Comparison of ENCODE assay signal across 8 cellular contexts in genomic region chr2:30266051-30266621, GRCh38. TPM values are rescaled to one million over a fixed set of nuclear protein-coding genes. Genes with fewer than 3 reads are reported as not detected.
DNase-seq lines count a peak whose midpoint lies in the region; ATAC-seq and TF ChIP-seq lines count a peak whose summit lies in the region.

No MANE protein-coding gene starts in this region.

- H3K27me3 ChIP-seq in naive thymus-derived CD4-positive, alpha-beta T cell (ENCODE audit: control insufficient read depth in 2 of 2, insufficient read depth in 2 of 2, low read length in 2 of 2) = no peaks in the 10 kb centered on the region

- peak overlapping the region; percentile 82 for H3K27ac ChIP-seq in naive thymus-derived CD4-positive, alpha-beta T cell (ENCODE audit: low read depth, low read length)

- CTCF ChIA-PET in naive thymus-derived CD4-positive, alpha-beta T cell (lab: Charles Lee) = interaction anchor here (0.6 to 3.5 kb wide), 13 partner anchors 8 to 210 kb away, joined by 3 to 17 read pairs (median 4); no protein-coding TSS in a partner anchor

- H3K27me3 Mint-ChIP-seq in activated naive CD8-positive, alpha-beta T cell = no peaks in the 10 kb centered on the region
- no peaks in the 10 kb centered on the region for H3K27me3 Mint-ChIP-seq in naive thymus-derived CD4-positive, alpha-beta T cell

- H3K36me3 Mint-ChIP-seq in activated naive CD8-positive, alpha-beta T cell = peaks cover 9% of the 10 kb centered on the region
- peaks cover 0 to 37% (median 13%) of the 10 kb centered on the region in 5 donors for H3K36me3 Mint-ChIP-seq in naive thymus-derived CD4-positive, alpha-beta T cell

- H3K9me3 Mint-ChIP-seq in activated naive CD8-positive, alpha-beta T cell (ENCODE audit: low read depth) = no peaks in the 10 kb centered on the region
- peaks cover 0 to 11% (median 0%) of the 10 kb centered on the region in 11 donors for H3K9me3 Mint-ChIP-seq in naive thymus-derived CD4-positive, alpha-beta T cell

- POLR2A ChIA-PET in naive thymus-derived CD4-positive, alpha-beta T cell (lab: Charles Lee) = interaction anchor here (0.5 to 42.6 kb wide), 21 partner anchors 9 to 210 kb away, joined by 3 to 901 read pairs (median 5); partner anchors contain the start of gene LBH

- peak overlapping the region; percentile 84 for H3K4me3 Mint-ChIP-seq in activated naive CD8-positive, alpha-beta T cell
- H3K4me3 Mint-ChIP-seq in naive thymus-derived CD4-positive, alpha-beta T cell = peak overlapping the region; percentile 68 to 92 (median 84)

- intact Hi-C loops in naive thymus-derived CD4-positive, alpha-beta T cell (cut with micrococcal nuclease) = loop anchor here (1.0 to 5.0 kb wide), 10 partner anchors 8 to 181 kb away; partner anchors contain the start of genes LBH (in 2 of the 2), LCLAT1 (in 2 of the 2) and YPEL5 (in 1 of the 2)

- H3K27ac Mint-ChIP-seq in activated naive CD8-positive, alpha-beta T cell = peak overlapping the region; percentile 99
- H3K27ac Mint-ChIP-seq in naive thymus-derived CD4-positive, alpha-beta T cell = peak overlapping the region; percentile 89 to 100 (median 97)

- DNase-seq in GDM1 (lab: John Stamatoyannopoulos, UW) = peak; percentile 2
- peak; percentile 25 to 80 (median 75) for DNase-seq in naive thymus-derived CD4-positive, alpha-beta T cell
- DNase-seq in OCI-M1 (lab: John Stamatoyannopoulos, UW) = no peak

- no peaks in the 10 kb centered on the region for H3K9me3 ChIP-seq in naive thymus-derived CD4-positive, alpha-beta T cell (ENCODE audit: control insufficient read depth in 2 of 3, low read length in 3 of 3)

- peak; percentile 34; the same call in 1 of the 2 replicates for TF ChIP-seq POLR2A in Raji (IDR thresholded peaks at IDR 0.05; ENCODE audit: insufficient read depth, low read depth, low read length)

- peak overlapping the region; percentile 44 for H3K4me3 ChIP-seq in naive thymus-derived CD4-positive, alpha-beta T cell (ENCODE audit: low read length)

- ATAC-seq in naive thymus-derived CD4-positive, alpha-beta T cell = peak; percentile 95
- no peak for ATAC-seq in GM18498 (IDR thresholded peaks at IDR 0.05; ENCODE audit: unreplicated experiment)
- ATAC-seq in GM21528 (IDR thresholded peaks at IDR 0.05; ENCODE audit: low FRiP score, unreplicated experiment) = no peak
- no peak for ATAC-seq in HG03039 (IDR thresholded peaks at IDR 0.05; ENCODE audit: unreplicated experiment)

- peaks cover 46 to 65% of the 10 kb centered on the region in 2 donors for H3K4me1 ChIP-seq in naive thymus-derived CD4-positive, alpha-beta T cell (ENCODE audit: control insufficient read depth in 2 of 2, insufficient read depth in 2 of 2, low read length in 2 of 2)

- H3K36me3 ChIP-seq in naive thymus-derived CD4-positive, alpha-beta T cell (ENCODE audit: control insufficient read depth in 2 of 3, insufficient read depth in 3 of 3, low read length in 3 of 3) = no peaks in the 10 kb centered on the region

- peaks cover 81% of the 10 kb centered on the region for H3K4me1 Mint-ChIP-seq in activated naive CD8-positive, alpha-beta T cell (ENCODE audit: low read depth)
- peaks cover 44 to 94% (median 86%) of the 10 kb centered on the region in 7 donors for H3K4me1 Mint-ChIP-seq in naive thymus-derived CD4-positive, alpha-beta T cell

RNA-seq across cellular contexts. Expression of gene LBH, which starts 34.8 kb away (rescaled TPM):
- 100 to 1,000 TPM; 146 to 517 (median 192) TPM for total RNA-seq in naive thymus-derived CD4-positive, alpha-beta T cell
- 100 to 1,000 TPM; 269 to 292 TPM for polyA plus RNA-seq in naive thymus-derived CD4-positive, alpha-beta T cell
